Comparison of ENCODE assay signal across 16 cellular contexts in the genomic region with DNA sequence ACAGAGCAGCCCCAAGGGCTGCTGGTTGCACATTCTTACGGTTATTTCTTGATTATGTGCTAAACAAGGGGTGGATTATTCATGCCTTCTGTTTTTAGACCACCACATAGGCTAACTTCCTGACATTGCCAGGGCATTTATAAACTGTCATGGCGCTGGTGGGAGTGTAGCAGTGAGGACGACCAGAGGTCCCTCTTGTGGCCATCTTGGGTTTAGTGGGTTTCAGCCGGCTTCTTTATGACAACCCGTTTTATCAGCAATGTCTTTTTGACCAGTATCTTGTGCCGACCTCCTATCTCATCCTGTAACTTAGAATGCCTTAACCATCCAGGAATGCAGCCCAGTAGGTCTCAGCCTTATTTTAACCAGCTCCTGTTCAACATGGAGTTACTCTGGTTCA.
DNase-seq lines count a peak whose midpoint lies in the region; ATAC-seq and TF ChIP-seq lines count a peak whose summit lies in the region.
"Had no signal": no experiment of that assay in that cellular context is flagged by ENCODE, and none has a peak within 500 bp of the region (broad histone marks: within the 10 kb centered on the region; RNA-seq: fewer than 3 reads in every experiment).

No MANE protein-coding gene starts in this region.

- H3K27ac ChIP-seq in testis = no peak overlapping the region

- no peaks in the 10 kb centered on the region for H3K4me1 ChIP-seq in testis
- H3K4me1 ChIP-seq: Caco-2 had no signal

- no peak overlapping the region for H3K4me3 ChIP-seq in testis

- H3K9me3 ChIP-seq in testis = no peaks in the 10 kb centered on the region
- H3K9me3 ChIP-seq: Caco-2 had no signal

- ATAC-seq in HG02798 (IDR thresholded peaks at IDR 0.05; ENCODE audit: poor library complexity, unreplicated experiment) = peak; percentile 55
- ATAC-seq in left lobe of liver = peak; percentile 76
- ATAC-seq: activated CD4-positive, CD25-positive, alpha-beta regulatory T cell treated with anti-CD3 and anti-CD28 coated beads, Interleukin-2, amount 50 U/mL, for 24 hours had no signal

- intact Hi-C loops in testis (cut with DNase I; ENCODE audit: low total_unique reads) = no loop called here

- no peaks in the 10 kb centered on the region for H3K36me3 ChIP-seq in testis (ENCODE audit: low read depth, missing control alignments)

- no peaks in the 10 kb centered on the region for H3K27me3 ChIP-seq in testis

- no peak for TF ChIP-seq CTCF in GM20000 (IDR thresholded peaks at IDR 0.05; ENCODE audit: extremely low read depth, missing control alignments)
- TF ChIP-seq CTCF in testis (IDR thresholded peaks at IDR 0.05) = no peak

- no peak for TF ChIP-seq POLR2A in testis (IDR thresholded peaks at IDR 0.05)

- WGBS in testis, 2 donors = 73 to 83% methylated on average over 6 of the region's 6 CpGs

- peak; percentile 60 for DNase-seq in ELF-1 (ENCODE audit: low read depth, low spot score)
- peak; percentile 41 for DNase-seq in RPMI8226
- no peak for DNase-seq in left lobe of liver (ENCODE audit: low spot score)
- DNase-seq in putamen (ENCODE audit: low spot score) = no peak
- DNase-seq in GM20000 (ENCODE audit: low spot score) = no peak
- DNase-seq in activated CD4-positive, CD25-positive, alpha-beta regulatory T cell (lab: John Stamatoyannopoulos, UW) = no peak
- DNase-seq in testis = no peak
- DNase-seq: activated T-cell treated with anti-CD3 and anti-CD28 coated beads, Interleukin-2, amount 50 U/mL, for 48 hours; effector CD8-positive, alpha-beta T cell; hypothalamus; NCI-H2107; stimulated activated CD4-positive, alpha-beta T cell treated with anti-CD3 and anti-CD28 coated beads, Interleukin-2, amount 100 ng/mL, for 24 hours; stimulated activated naive CD4-positive, alpha-beta T cell treated with Interleukin-2 at 50 U/mL for 16 hours had no signal

Comparison
In these comparisons a context has a peak if more than half of its experiments do, and no peak if none do; other contexts are left out.
1. DNase-seq: peak in ELF-1 (single experiment) and RPMI8226 (single experiment); none in left lobe of liver (single experiment), putamen (single experiment), GM20000 (single experiment), activated CD4-positive, CD25-positive, alpha-beta regulatory T cell (0 of 4) and testis (single experiment).